Comparison of ENCODE assay signal across 8 cellular contexts in the genomic region with DNA sequence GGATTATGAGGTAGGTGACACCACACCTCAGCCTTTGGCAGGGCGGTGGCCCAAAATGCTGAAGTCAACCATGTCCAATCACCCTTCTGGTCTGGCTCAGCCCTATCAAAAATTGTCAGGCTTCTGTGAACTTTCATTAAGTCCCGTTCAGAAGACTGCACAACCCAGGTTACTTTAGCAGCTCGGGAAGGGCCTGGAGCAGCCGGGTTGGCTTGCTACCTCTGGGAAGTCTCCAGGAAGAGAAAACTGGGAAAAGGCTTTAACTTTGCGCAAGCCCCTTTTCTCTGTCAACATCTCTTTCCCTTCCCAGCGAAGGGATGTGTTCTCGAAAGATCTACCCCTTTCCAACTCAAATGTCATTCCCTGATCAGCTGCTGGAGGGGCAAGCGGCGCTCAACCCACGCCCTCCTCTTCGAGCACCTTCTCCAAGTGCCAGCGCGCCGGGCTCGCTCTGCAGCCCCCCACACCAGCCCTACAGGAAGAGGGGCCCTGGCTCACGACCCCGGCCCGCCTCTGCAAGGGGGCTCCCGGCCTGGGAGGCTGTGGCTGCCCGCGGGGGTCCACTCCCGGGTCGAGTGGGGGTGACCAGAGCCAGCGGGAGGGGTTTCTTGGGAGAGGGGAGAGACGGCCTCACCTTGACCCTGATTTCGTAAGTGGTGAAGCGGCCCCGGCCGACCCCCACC. TPM values are rescaled to one million over a fixed set of nuclear protein-coding genes. Genes with fewer than 3 reads are reported as not detected.
DNase-seq lines count a peak whose midpoint lies in the region; ATAC-seq and TF ChIP-seq lines count a peak whose summit lies in the region.

No MANE protein-coding gene starts in this region.

- H3K9me3 Mint-ChIP-seq in activated naive CD8-positive, alpha-beta T cell treated with anti-CD3 and anti-CD28 coated beads for 36 hours, result no peaks in the 10 kb centered on the region

- peak overlapping the region; percentile 78 for H3K27ac Mint-ChIP-seq in activated naive CD8-positive, alpha-beta T cell treated with anti-CD3 and anti-CD28 coated beads for 36 hours

- H3K36me3 Mint-ChIP-seq in activated naive CD8-positive, alpha-beta T cell treated with anti-CD3 and anti-CD28 coated beads for 36 hours, result peaks cover 1% of the 10 kb centered on the region

- POLR2A ChIA-PET in A673 (lab: Charles Lee; ENCODE audit: low non-redundant PET), result no interaction called here

- ATAC-seq in HG03045 (IDR thresholded peaks at IDR 0.05; ENCODE audit: unreplicated experiment) (peak; percentile 7), GM18520 (IDR thresholded peaks at IDR 0.05; ENCODE audit: unreplicated experiment) (no peak)

- peaks cover 15% of the 10 kb centered on the region for H3K4me1 Mint-ChIP-seq in activated naive CD8-positive, alpha-beta T cell treated with anti-CD3 and anti-CD28 coated beads for 36 hours

- peaks cover 8% of the 10 kb centered on the region for H3K4me1 ChIP-seq in A673 (ENCODE audit: insufficient read depth, low read length, poor library complexity, severe bottlenecking)

- intact Hi-C loops in A673 (cut with micrococcal nuclease; ENCODE audit: unreplicated experiment), result loop anchor here (5.0 kb wide), 1 partner anchor 143 kb away; no protein-coding TSS in a partner anchor
- intact Hi-C loops in head of caudate nucleus (cut with DNase I), result loop anchor here (2.0 kb wide), 1 partner anchor 35 kb away; a partner anchor contains a TSS

- peak; percentile 41 for DNase-seq in A673 (ENCODE audit: low spot score)
- DNase-seq in GM13977 (ENCODE audit: low spot score), result peak; percentile 68
- DNase-seq in NOMO-1 treated with dmso at 0.1 percent for 144 hours (lab: John Stamatoyannopoulos, UW; ENCODE audit: unreplicated experiment), result peak; percentile 17
- peak; percentile 26 for DNase-seq in activated naive CD8-positive, alpha-beta T cell treated with anti-CD3 and anti-CD28 coated beads for 36 hours
- DNase-seq in head of caudate nucleus, result peak in 39 of 42 donors; percentile 7 to 75 (median 49)
- peak in 48 of 56 donors; percentile 13 to 85 (median 60) for DNase-seq in nucleus accumbens (lab: John Stamatoyannopoulos, UW)

- no peaks in the 10 kb centered on the region for H3K36me3 ChIP-seq in A673 (ENCODE audit: insufficient read depth, low read length, poor library complexity, severe bottlenecking)

- no TSS peak for BruUV-seq in A673 (replicated peaks; lab: Mats Ljungman, UMichigan)

- CTCF ChIA-PET in A673 (lab: Charles Lee), result no interaction called here

- no peaks in the 10 kb centered on the region for H3K9me3 ChIP-seq in A673 (ENCODE audit: low read depth, low read length, poor library complexity, severe bottlenecking)

- H3K27ac ChIP-seq in A673 (ENCODE audit: low read depth, low read length, poor library complexity, severe bottlenecking), result peak overlapping the region; percentile 93

- in situ Hi-C loops in GM13977 (cut with MboI; ENCODE audit: low pct_unique_long_range_greater_than_20kb, low sequenced_read_pairs, unreplicated experiment), result no loop called here

- peak overlapping the region; percentile 83 for H3K4me3 Mint-ChIP-seq in activated naive CD8-positive, alpha-beta T cell treated with anti-CD3 and anti-CD28 coated beads for 36 hours

- peak overlapping the region; percentile 98 for H3K4me3 ChIP-seq in A673 (ENCODE audit: low read depth, low read length, poor library complexity, severe bottlenecking)

- H3K27me3 ChIP-seq in A673 (replicated peaks; ENCODE audit: insufficient read depth, low read depth, low read length, poor library complexity), result no peaks in the 10 kb centered on the region

- no peaks in the 10 kb centered on the region for H3K27me3 Mint-ChIP-seq in activated naive CD8-positive, alpha-beta T cell treated with anti-CD3 and anti-CD28 coated beads for 36 hours

- TF ChIP-seq CTCF in A673 (conservative IDR thresholded peaks at IDR 0.05; ENCODE audit: low read depth, low read length) (no peak), GM13977 (IDR thresholded peaks at IDR 0.05; ENCODE audit: extremely low read depth, insufficient read depth, missing control alignments) (no peak)

RNA-seq across cellular contexts. Expression of a gene that starts 0.6 kb away (rescaled TPM):
- 104 and 105 TPM in 2 replicates for total RNA-seq in A673 (2021)
- total RNA-seq in activated naive CD8-positive, alpha-beta T cell treated with anti-CD3 and anti-CD28 coated beads for 36 hours, result 10 to 100 TPM; 75.0 to 81.6 TPM

RNA-seq across cellular contexts. Expression of a gene that starts 34.6 kb away (rescaled TPM):
- 5.7 and 7.5 TPM in 2 replicates for total RNA-seq in A673 (2021)
- 1 to 10 TPM; 4.0 to 4.6 TPM for total RNA-seq in activated naive CD8-positive, alpha-beta T cell treated with anti-CD3 and anti-CD28 coated beads for 36 hours

Comparison
In these comparisons a context has a peak if more than half of its experiments do, and no peak if none do; other contexts are left out.
1. DNase-seq: peak in every context shown above with its lines; median percentile 68 in GM13977; 60 in nucleus accumbens; 49 in head of caudate nucleus; 41 in A673; 26 in activated naive CD8-positive, alpha-beta T cell treated with anti-CD3 and anti-CD28 coated beads for 36 hours; 17 in NOMO-1 treated with dmso at 0.1 percent for 144 hours.